Comparison of ENCODE assay signal across 13 cellular contexts in genomic region chr11:117205211-117205818, GRCh38. TPM values are rescaled to one million over a fixed set of nuclear protein-coding genes. Genes with fewer than 3 reads are reported as not detected.
DNase-seq lines count a peak whose midpoint lies in the region; ATAC-seq, FAIRE-seq and TF ChIP-seq lines count a peak whose summit lies in the region.
"Had no signal": no experiment of that assay in that cellular context is flagged by ENCODE, and none has a peak within 500 bp of the region (broad histone marks: within the 10 kb centered on the region; RNA-seq: fewer than 3 reads in every experiment).

No MANE protein-coding gene starts in this region.

- H3K9me3 Mint-ChIP-seq in naive B cell: no peaks in the 10 kb centered on the region
- H3K9me3 Mint-ChIP-seq: neural crest cell had no signal

- TF ChIP-seq POLR2A in GM12891 (IDR thresholded peaks at IDR 0.05; ENCODE audit: low read depth, low read length): no peak

- CTCF ChIA-PET in HEK293T (lab: Yijun Ruan, JAX): interaction anchor here (1.1 kb wide), 1 partner anchor 17 kb away, joined by 8 read pairs; no protein-coding TSS in a partner anchor

- peak overlapping the region in 5 of 6 donors; percentile 10 to 57 (median 42) for H3K27ac Mint-ChIP-seq in naive B cell

- FAIRE-seq in GM12891 (lab: Jason Lieb, UNC): peak; percentile 68

- DNase-seq in GM12891 (ENCODE audit: insufficient read length, low spot score): no peak
- DNase-seq in astrocyte of the hippocampus (ENCODE audit: low read depth, low spot score): peak; percentile 25
- DNase-seq in naive B cell: no peak
- DNase-seq in HEK293T (ENCODE audit: extremely low spot score): no peak
- DNase-seq: activated gamma-delta T cell; C1 segment of cervical spinal cord; effector memory CD4-positive, alpha-beta T cell; NCI-H446 treated with DMSO at 0.1 percent for 48 hours; SHP77; stimulated activated CD4-positive, alpha-beta T cell treated with anti-CD3 and anti-CD28 coated beads, Interleukin-2, amount 100 ng/mL, for 48 hours had no signal

- H3K4me1 Mint-ChIP-seq in naive B cell: peaks cover 9 to 14% (median 14%) of the 10 kb centered on the region in 3 donors

- POLR2A ChIA-PET in HEK293T (lab: Yijun Ruan, JAX): no interaction called here

- H3K27me3 Mint-ChIP-seq in naive B cell: no peaks in the 10 kb centered on the region

- H3K36me3 Mint-ChIP-seq in naive B cell: peaks cover 11 to 13% of the 10 kb centered on the region in 2 donors

- ATAC-seq in naive B cell (ENCODE audit: low read depth in 2 of 2) (no peak), GM19397 (IDR thresholded peaks at IDR 0.05; ENCODE audit: unreplicated experiment) (no peak), GM21390 (IDR thresholded peaks at IDR 0.05; ENCODE audit: unreplicated experiment) (no peak)

- peak overlapping the region in 2 of 8 donors; percentile 42 to 52 for H3K4me3 Mint-ChIP-seq in naive B cell
- H3K4me3 Mint-ChIP-seq: neural crest cell had no signal

TF ChIP-seq in GM12891, 5 proteins besides CTCF, POLR2A, EP300 and RAD21:
- no peak for TF ChIP-seq SPI1 (IDR thresholded peaks at IDR 0.05; ENCODE audit: low read depth, low read length)
- no peak for TF ChIP-seq POLR2AphosphoS5 (IDR thresholded peaks at IDR 0.05; ENCODE audit: low read depth, low read length)
- no peak for TF ChIP-seq TAF1 (IDR thresholded peaks at IDR 0.05; ENCODE audit: low read depth, low read length)
- TF ChIP-seq PAX5 (IDR thresholded peaks at IDR 0.05; ENCODE audit: insufficient read depth, low read length, severe bottlenecking): no peak
- TF ChIP-seq POU2F2 (IDR thresholded peaks at IDR 0.05; ENCODE audit: low read depth, low read length): no peak
TF ChIP-seq in GM12891: peak in this region for 0.

TF ChIP-seq in HEK293T, 16 proteins besides CTCF, POLR2A, EP300 and RAD21:
- TF ChIP-seq L3MBTL2 (conservative IDR thresholded peaks at IDR 0.05) (no peak), BHLHE40 (IDR thresholded peaks at IDR 0.05; ENCODE audit: borderline replicate concordance) (no peak), FOXM1 (IDR thresholded peaks at IDR 0.05; ENCODE audit: borderline replicate concordance) (no peak), NFRKB (IDR thresholded peaks at IDR 0.05) (no peak), HDGF (IDR thresholded peaks at IDR 0.05; ENCODE audit: borderline replicate concordance) (no peak), ARNT (IDR thresholded peaks at IDR 0.05) (no peak), CTBP1 (IDR thresholded peaks at IDR 0.05; ENCODE audit: borderline replicate concordance) (no peak), ZNF384 (IDR thresholded peaks at IDR 0.05) (no peak), SP1 (IDR thresholded peaks at IDR 0.05) (no peak), FOXK2 (IDR thresholded peaks at IDR 0.05) (no peak), LEF1 (IDR thresholded peaks at IDR 0.05; ENCODE audit: borderline replicate concordance) (no peak), SUZ12 (IDR thresholded peaks at IDR 0.05) (no peak), ELF4 (IDR thresholded peaks at IDR 0.05) (no peak), TARDBP (IDR thresholded peaks at IDR 0.05) (no peak), FOXA1 (IDR thresholded peaks at IDR 0.05) (no peak)
- TF ChIP-seq, protein P1, sequence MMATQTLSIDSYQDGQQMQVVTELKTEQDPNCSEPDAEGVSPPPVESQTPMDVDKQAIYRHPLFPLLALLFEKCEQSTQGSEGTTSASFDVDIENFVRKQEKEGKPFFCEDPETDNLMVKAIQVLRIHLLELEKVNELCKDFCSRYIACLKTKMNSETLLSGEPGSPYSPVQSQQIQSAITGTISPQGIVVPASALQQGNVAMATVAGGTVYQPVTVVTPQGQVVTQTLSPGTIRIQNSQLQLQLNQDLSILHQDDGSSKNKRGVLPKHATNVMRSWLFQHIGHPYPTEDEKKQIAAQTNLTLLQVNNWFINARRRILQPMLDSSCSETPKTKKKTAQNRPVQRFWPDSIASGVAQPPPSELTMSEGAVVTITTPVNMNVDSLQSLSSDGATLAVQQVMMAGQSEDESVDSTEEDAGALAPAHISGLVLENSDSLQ (IDR thresholded peaks at IDR 0.05): no peak

RNA-seq across cellular contexts. Expression of gene TAGLN, which starts 6.1 kb away (rescaled TPM):
- 2.8 TPM for polyA plus RNA-seq in GM12891 (2012; ENCODE audit: low read depth, missing spikeins)
- 10 to 100 TPM in 2 of 6 donors, 1 to 10 TPM in 3, not detected in 1; 5.2 to 11.5 (median 6.8) TPM for polyA plus RNA-seq in naive B cell (ENCODE audit: low read depth in 6 of 6)

RNA-seq across cellular contexts. Expression of gene PCSK7, which starts 26.6 kb away (rescaled TPM):
- 30.6 TPM for polyA plus RNA-seq in GM12891 (2012; ENCODE audit: low read depth, missing spikeins)
- polyA plus RNA-seq in naive B cell (ENCODE audit: low read depth in 6 of 6): 10 to 100 TPM; 27.8 to 61.9 (median 32.2) TPM

RNA-seq across cellular contexts. Expression of gene SIDT2, which starts 26.8 kb away (rescaled TPM):
- polyA plus RNA-seq in GM12891 (2012; ENCODE audit: low read depth, missing spikeins): 11.1 TPM
- 100 to 1,000 TPM in 1 of 6 donors, 10 to 100 TPM in 5; 19.2 to 126 (median 80.7) TPM for polyA plus RNA-seq in naive B cell (ENCODE audit: low read depth in 6 of 6)

RNA-seq across cellular contexts. Expression of gene RNF214, which starts 27.2 kb away (rescaled TPM):
- 7.1 TPM for polyA plus RNA-seq in GM12891 (2012; ENCODE audit: low read depth, missing spikeins)
- polyA plus RNA-seq in naive B cell (ENCODE audit: low read depth in 6 of 6): 10 to 100 TPM in 4 of 6 donors, 1 to 10 TPM in 2; 1.4 to 15.5 (median 13.4) TPM
